Comparison of ENCODE assay signal across 12 cellular contexts in genomic region chr9:130662099-130662926, GRCh38. TPM values are rescaled to one million over a fixed set of nuclear protein-coding genes. Genes with fewer than 3 reads are reported as not detected.
DNase-seq lines count a peak whose midpoint lies in the region; ATAC-seq and TF ChIP-seq lines count a peak whose summit lies in the region.
"Had no signal": no experiment of that assay in that cellular context is flagged by ENCODE, and none has a peak within 500 bp of the region (broad histone marks: within the 10 kb centered on the region; RNA-seq: fewer than 3 reads in every experiment).

No MANE protein-coding gene starts in this region.

- H3K27ac Mint-ChIP-seq in CD8-positive, alpha-beta T cell = no peak overlapping the region
- peak overlapping the region in 1 of 10 donors; percentile 20 for H3K27ac Mint-ChIP-seq in naive thymus-derived CD8-positive, alpha-beta T cell

- ATAC-seq in CD8-positive, alpha-beta T cell = no peak
- ATAC-seq in naive thymus-derived CD8-positive, alpha-beta T cell = no peak
- ATAC-seq in GM19023 (IDR thresholded peaks at IDR 0.05; ENCODE audit: unreplicated experiment) = no peak

- no peaks in the 10 kb centered on the region for H3K9me3 ChIP-seq in CD8-positive, alpha-beta T cell (ENCODE audit: low read length)
- H3K9me3 ChIP-seq: vagina had no signal

- H3K4me3 ChIP-seq in CD8-positive, alpha-beta T cell (ENCODE audit: low read depth, low read length) = peak overlapping the region; percentile 33
- H3K4me3 ChIP-seq in H7 (ENCODE audit: insufficient read depth, low read depth, low read length) = no peak overlapping the region

- POLR2A ChIA-PET in CD8-positive, alpha-beta T cell (lab: Charles Lee) = no interaction called here
- POLR2A ChIA-PET in naive thymus-derived CD8-positive, alpha-beta T cell (lab: Charles Lee) = interaction anchor here (0.6 kb wide), 1 partner anchor 783 kb away, joined by 3 read pairs; no protein-coding TSS in a partner anchor
- POLR2A ChIA-PET in RWPE1 (lab: Yijun Ruan, JAX; ENCODE audit: low non-redundant PET) = interaction anchor here (0.6 kb wide), 1 partner anchor 15 kb away, joined by 10 read pairs; no protein-coding TSS in a partner anchor

- no peaks in the 10 kb centered on the region for H3K36me3 Mint-ChIP-seq in CD8-positive, alpha-beta T cell
- peaks cover 0 to 11% (median 0%) of the 10 kb centered on the region in 3 donors for H3K36me3 Mint-ChIP-seq in naive thymus-derived CD8-positive, alpha-beta T cell

- peaks cover 52% of the 10 kb centered on the region for H3K27me3 Mint-ChIP-seq in CD8-positive, alpha-beta T cell (ENCODE audit: low read depth)
- peaks cover 19 to 81% (median 50%) of the 10 kb centered on the region in 5 donors for H3K27me3 Mint-ChIP-seq in naive thymus-derived CD8-positive, alpha-beta T cell

- H3K4me1 Mint-ChIP-seq in CD8-positive, alpha-beta T cell (ENCODE audit: low read depth) = peaks cover 27% of the 10 kb centered on the region
- H3K4me1 Mint-ChIP-seq in naive thymus-derived CD8-positive, alpha-beta T cell = peaks cover 11 to 35% (median 27%) of the 10 kb centered on the region in 4 donors

- H3K27ac ChIP-seq in CD8-positive, alpha-beta T cell (ENCODE audit: low read depth, low read length) = no peak overlapping the region
- H3K27ac ChIP-seq in RWPE1 = no peak overlapping the region
- H3K27ac ChIP-seq: vagina had no signal

- H3K27me3 ChIP-seq in CD8-positive, alpha-beta T cell (ENCODE audit: insufficient read depth, low read length) = peaks cover 34% of the 10 kb centered on the region
- H3K27me3 ChIP-seq in H7 (ENCODE audit: control insufficient read depth, insufficient read depth, low read length) = peaks cover 98% of the 10 kb centered on the region

- H3K36me3 ChIP-seq in CD8-positive, alpha-beta T cell (ENCODE audit: insufficient read depth, low read length) = no peaks in the 10 kb centered on the region
- H3K36me3 ChIP-seq in H7 (replicated peaks; ENCODE audit: control insufficient read depth, insufficient read depth, low read length) = no peaks in the 10 kb centered on the region
- H3K36me3 ChIP-seq: vagina had no signal

- CTCF ChIA-PET in CD8-positive, alpha-beta T cell (lab: Charles Lee) = interaction anchor here (1.2 kb wide), 1 partner anchor 22 kb away, joined by 5 read pairs; no protein-coding TSS in a partner anchor
- CTCF ChIA-PET in RWPE1 (lab: Yijun Ruan, JAX) = interaction anchor here (0.7 to 2.0 kb wide), 3 partner anchors 20 to 66 kb away, joined by 3 to 13 read pairs (median 9); no protein-coding TSS in a partner anchor

- intact Hi-C loops in CD8-positive, alpha-beta T cell (cut with DNase I, micrococcal nuclease) = no loop called here

- no peak for DNase-seq in CD8-positive, alpha-beta T cell
- peak; percentile 87 for DNase-seq in H7
- DNase-seq in activated T-cell treated with anti-CD3 and anti-CD28 coated beads, Interleukin-2, amount 50 U/mL, for 48 hours = peak; percentile 41 to 46
- DNase-seq in naive thymus-derived CD8-positive, alpha-beta T cell = no peak
- no peak for DNase-seq in SW 1271 (lab: John Stamatoyannopoulos, UW)
- no peak for DNase-seq in RWPE1 (ENCODE audit: low spot score)
- no peak for DNase-seq in activated effector memory CD4-positive, alpha-beta T cell treated with anti-CD3 and anti-CD28 coated beads, Interleukin-2, amount 50 U/mL, for 16 hours
- DNase-seq: NCI-H1105 had no signal

- no peak for TF ChIP-seq CTCF in CD8-positive, alpha-beta T cell (IDR thresholded peaks at IDR 0.05)
- no peak for TF ChIP-seq CTCF in RWPE1 (conservative IDR thresholded peaks at IDR 0.05; ENCODE audit: low read depth)

- peaks cover 38% of the 10 kb centered on the region for H3K4me1 ChIP-seq in CD8-positive, alpha-beta T cell (ENCODE audit: insufficient read depth, low read length)

- H3K4me3 Mint-ChIP-seq in CD8-positive, alpha-beta T cell = peak overlapping the region; percentile 75
- peak overlapping the region; percentile 54 to 87 (median 70) for H3K4me3 Mint-ChIP-seq in naive thymus-derived CD8-positive, alpha-beta T cell

- no peaks in the 10 kb centered on the region for H3K9me3 Mint-ChIP-seq in CD8-positive, alpha-beta T cell
- H3K9me3 Mint-ChIP-seq in naive thymus-derived CD8-positive, alpha-beta T cell = no peaks in the 10 kb centered on the region

RNA-seq across cellular contexts. Expression of gene PRDM12, which starts 2.1 kb away (rescaled TPM):
- total RNA-seq in CD8-positive, alpha-beta T cell = not detected
- total RNA-seq in H7 (2014; rRNA removed; shearing (Covaris generic)) = 0.11 and 0.31 TPM in 2 replicates
- total RNA-seq in naive thymus-derived CD8-positive, alpha-beta T cell = under 1 TPM in 1 of 2 experiments, not detected in 1; 0.13 TPM
- under 1 TPM in 1 of 3 donors, not detected in 2; 0.06 TPM for polyA plus RNA-seq in naive thymus-derived CD8-positive, alpha-beta T cell
- total RNA-seq: fibroblast of villous mesenchyme, liver, vagina had no signal

RNA-seq across cellular contexts. Expression of gene EXOSC2, which starts 31.3 kb away (rescaled TPM):
- total RNA-seq in CD8-positive, alpha-beta T cell = 10 to 100 TPM; 59.1 to 59.9 TPM
- 53.1 and 61.9 TPM in 2 replicates for total RNA-seq in H7 (2014; rRNA removed; shearing (Covaris generic))
- 10 to 100 TPM; 66.9 to 71.3 TPM for total RNA-seq in naive thymus-derived CD8-positive, alpha-beta T cell
- polyA plus RNA-seq in naive thymus-derived CD8-positive, alpha-beta T cell = 10 to 100 TPM; 18.7 to 31.1 (median 25.0) TPM

Comparison
In these comparisons a context has a peak if more than half of its experiments do, and no peak if none do; other contexts are left out.
1. DNase-seq: peak in H7 (single experiment) and activated T-cell treated with anti-CD3 and anti-CD28 coated beads, Interleukin-2, amount 50 U/mL, for 48 hours (2 of 2); none in CD8-positive, alpha-beta T cell (0 of 7), naive thymus-derived CD8-positive, alpha-beta T cell (0 of 10), SW 1271 (0 of 2), RWPE1 (single experiment) and activated effector memory CD4-positive, alpha-beta T cell treated with anti-CD3 and anti-CD28 coated beads, Interleukin-2, amount 50 U/mL, for 16 hours (single experiment).